Comparison of ENCODE assay signal across 9 cellular contexts in the genomic region with DNA sequence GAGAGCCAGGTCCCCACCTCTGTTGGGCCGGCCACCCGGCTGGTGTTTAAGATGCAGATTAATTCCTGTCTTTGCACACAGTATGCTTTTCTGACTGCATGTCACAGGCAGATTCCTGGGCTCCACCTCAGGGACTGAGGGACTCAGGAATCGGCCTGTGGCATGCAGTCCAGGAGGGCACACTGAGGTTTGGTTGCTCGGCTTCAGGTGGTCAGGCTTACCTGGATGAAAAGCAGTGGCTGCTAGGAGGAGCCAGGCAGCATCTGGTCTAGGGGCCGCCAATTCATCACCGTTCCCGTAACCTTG. TPM values are rescaled to one million over a fixed set of nuclear protein-coding genes. Genes with fewer than 3 reads are reported as not detected.
DNase-seq lines count a peak whose midpoint lies in the region; ATAC-seq and TF ChIP-seq lines count a peak whose summit lies in the region.
"Had no signal": no experiment of that assay in that cellular context is flagged by ENCODE, and none has a peak within 500 bp of the region (broad histone marks: within the 10 kb centered on the region; RNA-seq: fewer than 3 reads in every experiment).

No MANE protein-coding gene starts in this region.

- no peaks in the 10 kb centered on the region for H3K27me3 Mint-ChIP-seq in activated T-cell treated with anti-CD3 and anti-CD28 coated beads, Interleukin-2, amount 50 U/mL, for 24 hours
- no peaks in the 10 kb centered on the region for H3K27me3 Mint-ChIP-seq in activated naive CD8-positive, alpha-beta T cell treated with anti-CD3 and anti-CD28 coated beads for 36 hours

- peak overlapping the region; percentile 88 for H3K27ac Mint-ChIP-seq in activated T-cell treated with anti-CD3 and anti-CD28 coated beads, Interleukin-2, amount 50 U/mL, for 24 hours
- peak overlapping the region; percentile 90 for H3K27ac Mint-ChIP-seq in activated naive CD8-positive, alpha-beta T cell treated with anti-CD3 and anti-CD28 coated beads for 36 hours

- peak overlapping the region; percentile 90 for H3K4me3 ChIP-seq in thoracic aorta

- H3K4me1 Mint-ChIP-seq in activated T-cell treated with anti-CD3 and anti-CD28 coated beads, Interleukin-2, amount 50 U/mL, for 24 hours (ENCODE audit: low read depth): peaks cover 42% of the 10 kb centered on the region
- H3K4me1 Mint-ChIP-seq in activated naive CD8-positive, alpha-beta T cell treated with anti-CD3 and anti-CD28 coated beads for 36 hours: peaks cover 27% of the 10 kb centered on the region

- TF ChIP-seq CTCF in thoracic aorta (IDR thresholded peaks at IDR 0.05): no peak

- H3K36me3 Mint-ChIP-seq in activated T-cell treated with anti-CD3 and anti-CD28 coated beads, Interleukin-2, amount 50 U/mL, for 24 hours (ENCODE audit: low read depth): peaks cover 55% of the 10 kb centered on the region
- H3K36me3 Mint-ChIP-seq in activated naive CD8-positive, alpha-beta T cell treated with anti-CD3 and anti-CD28 coated beads for 36 hours: peaks cover 37% of the 10 kb centered on the region

- H3K4me1 ChIP-seq in thoracic aorta (ENCODE audit: control insufficient read depth in 1 of 2, low read depth in 2 of 2): peaks cover 22 to 40% of the 10 kb centered on the region in 2 donors

- no peak overlapping the region for H3K27ac ChIP-seq in thoracic aorta

- H3K4me3 Mint-ChIP-seq in activated T-cell treated with anti-CD3 and anti-CD28 coated beads, Interleukin-2, amount 50 U/mL, for 24 hours: peak overlapping the region; percentile 94
- H3K4me3 Mint-ChIP-seq in activated naive CD8-positive, alpha-beta T cell treated with anti-CD3 and anti-CD28 coated beads for 36 hours: peak overlapping the region; percentile 98

- H3K9me3 ChIP-seq in thoracic aorta: no peaks in the 10 kb centered on the region

- peaks cover 16% of the 10 kb centered on the region for H3K36me3 ChIP-seq in thoracic aorta

- ATAC-seq in left lobe of liver (no peak), thoracic aorta (ENCODE audit: insufficient number of reproducible peaks, low FRiP score, low read depth) (no peak), HG02678 (IDR thresholded peaks at IDR 0.05; ENCODE audit: unreplicated experiment) (no peak), GM21737 (IDR thresholded peaks at IDR 0.05; ENCODE audit: unreplicated experiment) (no peak), GM19463 (IDR thresholded peaks at IDR 0.05; ENCODE audit: unreplicated experiment) (no peak)

- H3K27me3 ChIP-seq in thoracic aorta (replicated peaks; ENCODE audit: insufficient read depth): no peaks in the 10 kb centered on the region

- H3K9me3 Mint-ChIP-seq in activated T-cell treated with anti-CD3 and anti-CD28 coated beads, Interleukin-2, amount 50 U/mL, for 24 hours: no peaks in the 10 kb centered on the region
- H3K9me3 Mint-ChIP-seq in activated naive CD8-positive, alpha-beta T cell treated with anti-CD3 and anti-CD28 coated beads for 36 hours: no peaks in the 10 kb centered on the region

- DNase-seq in activated T-cell treated with anti-CD3 and anti-CD28 coated beads, Interleukin-2, amount 50 U/mL, for 24 hours: no peak
- no peak for DNase-seq in activated T-cell treated with anti-CD3 and anti-CD28 coated beads, Interleukin-2, amount 50 U/mL, for 48 hours
- no peak for DNase-seq in activated naive CD8-positive, alpha-beta T cell treated with anti-CD3 and anti-CD28 coated beads for 36 hours
- DNase-seq in left lobe of liver (ENCODE audit: low spot score) (peak; percentile 45), thoracic aorta (ENCODE audit: low spot score) (no peak)

RNA-seq across cellular contexts. Expression of a gene that starts 1.1 kb away (rescaled TPM):
- 10 to 100 TPM; 64.6 to 65.6 TPM for total RNA-seq in activated naive CD8-positive, alpha-beta T cell treated with anti-CD3 and anti-CD28 coated beads for 36 hours
- total RNA-seq in left lobe of liver (19.5 TPM), thoracic aorta (10 to 100 TPM; 20.7 to 24.0 TPM)

RNA-seq across cellular contexts. Expression of a gene that starts 27.4 kb away (rescaled TPM):
- total RNA-seq in activated naive CD8-positive, alpha-beta T cell treated with anti-CD3 and anti-CD28 coated beads for 36 hours: 10 to 100 TPM; 17.0 to 22.1 TPM
- total RNA-seq in left lobe of liver (25.8 TPM), thoracic aorta (not detected)
- total RNA-seq: Daoy had no signal

Comparison
In these comparisons a context has a peak if more than half of its experiments do, and no peak if none do; other contexts are left out.
1. RNA of a gene that starts 27.4 kb away (total RNA-seq): 25.8 TPM in left lobe of liver (single experiment) and 17.0 to 22.1 TPM in activated naive CD8-positive, alpha-beta T cell treated with anti-CD3 and anti-CD28 coated beads for 36 hours; not detected in thoracic aorta; every median in the first group is over 10 times any median in the second.